20 cellular contexts compared by ENCODE assay signal in genomic region chrX:12570859-12571501, GRCh38.
"Had no signal": no experiment of that assay in that cellular context is flagged by ENCODE, and none has a peak within 500 bp of the region (broad histone marks: within the 10 kb centered on the region; RNA-seq: fewer than 3 reads in every experiment).

No MANE protein-coding gene starts in this region.

- H3K9me3 Mint-ChIP-seq: activated naive CD4-positive, alpha-beta T cell treated with anti-CD3 and anti-CD28 coated beads for 36 hours; activated naive CD8-positive, alpha-beta T cell treated with anti-CD3 and anti-CD28 coated beads, Interleukin-2, amount 50 U/mL, for 24 hours; activated T-helper 2 cell treated with anti-CD3 and anti-CD28 coated beads, Interferon-gamma antibody, Interleukin-2, Interleukin-4, amounts not matched to agents 10 μg/mL and 5 μg/mL and 100 μg/mL, durations not matched to agents 14 hours and 24 hours and 36 hours; stimulated activated naive CD8-positive, alpha-beta T cell treated with anti-CD3 and anti-CD28 coated beads, Interleukin-15, Interleukin-2, amounts not matched to agents 100 ng/mL and 50 ng/mL, for 24 hours had no signal

- DNase-seq: activated CD4-positive, alpha-beta T cell treated with anti-CD3 and anti-CD28 coated beads, Interleukin-2, amount 50 U/mL, for 48 hours; activated naive CD4-positive, alpha-beta T cell treated with anti-CD3 and anti-CD28 coated beads for 36 hours; activated naive CD8-positive, alpha-beta T cell treated with anti-CD3 and anti-CD28 coated beads, Interleukin-2, amount 50 U/mL, for 24 hours; gastrocnemius medialis; heart left ventricle; left cardiac atrium; lower lobe of right lung; nephron progenitor cell; occipital lobe; T1000; trophoblast cell had no signal

- H3K4me3 Mint-ChIP-seq: activated naive CD4-positive, alpha-beta T cell treated with anti-CD3 and anti-CD28 coated beads for 36 hours; activated naive CD8-positive, alpha-beta T cell treated with anti-CD3 and anti-CD28 coated beads, Interleukin-2, amount 50 U/mL, for 24 hours; mesothelial cell of epicardium; nephron progenitor cell; stimulated activated naive CD8-positive, alpha-beta T cell treated with anti-CD3 and anti-CD28 coated beads, Interleukin-15, Interleukin-2, amounts not matched to agents 100 ng/mL and 50 ng/mL, for 24 hours had no signal

- H3K4me1 ChIP-seq: ascending aorta, gastrocnemius medialis, heart left ventricle, lower lobe of right lung, prostate gland, suprapubic skin had no signal

- H3K36me3 Mint-ChIP-seq: mesothelial cell of epicardium had no signal

- H3K27me3 ChIP-seq: ascending aorta, gastrocnemius medialis, suprapubic skin had no signal

- H3K27ac Mint-ChIP-seq: activated naive CD4-positive, alpha-beta T cell treated with anti-CD3 and anti-CD28 coated beads for 36 hours; activated naive CD8-positive, alpha-beta T cell treated with anti-CD3 and anti-CD28 coated beads, Interleukin-2, amount 50 U/mL, for 24 hours; activated T-helper 2 cell treated with anti-CD3 and anti-CD28 coated beads, Interferon-gamma antibody, Interleukin-2, Interleukin-4, amounts not matched to agents 10 μg/mL and 5 μg/mL and 100 μg/mL, durations not matched to agents 14 hours and 24 hours and 36 hours; mesothelial cell of epicardium; nephron progenitor cell; stimulated activated naive CD8-positive, alpha-beta T cell treated with anti-CD3 and anti-CD28 coated beads, Interleukin-15, Interleukin-2, amounts not matched to agents 100 ng/mL and 50 ng/mL, for 24 hours had no signal

- H3K36me3 ChIP-seq: ascending aorta, gastrocnemius medialis, heart left ventricle, lower lobe of right lung, prostate gland, suprapubic skin had no signal

- H3K4me1 Mint-ChIP-seq: activated naive CD8-positive, alpha-beta T cell treated with anti-CD3 and anti-CD28 coated beads, Interleukin-2, amount 50 U/mL, for 24 hours; mesothelial cell of epicardium; nephron progenitor cell had no signal

- FAIRE-seq: bronchial epithelial cell had no signal

- H3K27ac ChIP-seq: ascending aorta, gastrocnemius medialis, heart left ventricle, lower lobe of right lung, prostate gland, suprapubic skin, VCaP had no signal

- ATAC-seq: activated naive CD8-positive, alpha-beta T cell treated with anti-CD3 and anti-CD28 coated beads, Interleukin-2, amount 50 U/mL, for 24 hours; gastrocnemius medialis; heart left ventricle; left cardiac atrium; lower lobe of right lung; sciatic nerve had no signal

- H3K27me3 Mint-ChIP-seq: activated naive CD8-positive, alpha-beta T cell treated with anti-CD3 and anti-CD28 coated beads, Interleukin-2, amount 50 U/mL, for 24 hours; stimulated activated naive CD8-positive, alpha-beta T cell treated with anti-CD3 and anti-CD28 coated beads, Interleukin-15, Interleukin-2, amounts not matched to agents 100 ng/mL and 50 ng/mL, for 24 hours had no signal

- H3K9me3 ChIP-seq: ascending aorta, gastrocnemius medialis, heart left ventricle, lower lobe of right lung, prostate gland, suprapubic skin had no signal

- H3K4me3 ChIP-seq: ascending aorta, gastrocnemius medialis, heart left ventricle, lower lobe of right lung, prostate gland, suprapubic skin had no signal
